In the genomic region with DNA sequence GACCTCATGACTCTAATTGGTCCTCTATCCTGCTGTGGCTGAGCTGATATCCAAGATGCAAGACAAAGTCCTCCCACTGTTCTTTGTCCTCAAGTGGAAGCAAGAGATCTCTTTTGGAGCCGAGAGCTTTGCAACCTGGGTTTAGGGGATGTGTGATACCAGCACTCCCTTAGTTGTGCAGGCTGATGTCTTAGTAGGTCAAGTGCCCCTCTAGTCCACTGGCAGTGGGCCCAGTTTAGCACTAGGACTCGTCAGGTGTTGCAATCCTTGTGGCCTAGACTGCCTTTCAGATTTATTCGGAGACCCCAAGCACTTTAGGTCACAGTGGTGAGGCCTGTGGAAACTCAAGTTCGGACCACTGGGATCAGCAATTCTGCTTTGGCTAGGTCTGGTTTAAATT, we compare ENCODE assay signal across 22 cellular contexts.
"Had no signal": no experiment of that assay in that cellular context is flagged by ENCODE, and none has a peak within 500 bp of the region (broad histone marks: within the 10 kb centered on the region; RNA-seq: fewer than 3 reads in every experiment).

No MANE protein-coding gene starts in this region.

- H3K9me3 ChIP-seq: esophagus muscularis mucosa, prostate gland, right atrium auricular region, tibial artery had no signal

- H3K4me1 ChIP-seq: esophagus muscularis mucosa, prostate gland, right atrium auricular region, stomach, tibial artery had no signal

- H3K27ac ChIP-seq: coronary artery, esophagus muscularis mucosa, prostate gland, right atrium auricular region, stomach, tibial artery had no signal

- H3K36me3 ChIP-seq: esophagus muscularis mucosa, prostate gland, right atrium auricular region, tibial artery had no signal

- H3K27me3 ChIP-seq: esophagus muscularis mucosa, right atrium auricular region, stomach, tibial artery had no signal

- DNase-seq: dermis blood vessel endothelial cell; effector memory CD4-positive, alpha-beta T cell; foreskin melanocyte; glutamatergic neuron; hypothalamus; kidney; naive thymus-derived CD8-positive, alpha-beta T cell; nephron progenitor cell; nucleus accumbens; stimulated activated CD4-positive, alpha-beta T cell treated with anti-CD3 and anti-CD28 coated beads, Interleukin-2, amount 100 ng/mL, for 24 hours; stimulated activated CD4-positive, alpha-beta T cell treated with anti-CD3 and anti-CD28 coated beads, Interleukin-4, amount 100 ng/mL, for 24 hours; stimulated activated naive CD4-positive, alpha-beta T cell treated with Interleukin-2 at 50 U/mL for 16 hours; stomach; tibial artery had no signal

- ATAC-seq: left lobe of liver; naive thymus-derived CD8-positive, alpha-beta T cell; sciatic nerve; stimulated activated effector memory CD8-positive, alpha-beta T cell treated with anti-CD3 and anti-CD28 coated beads, Interleukin-12 subunit alpha, Interleukin-12 subunit beta, amount 100 ng/mL, for 72 hours had no signal

- H3K4me3 ChIP-seq: coronary artery, esophagus muscularis mucosa, prostate gland, right atrium auricular region, smooth muscle cell, stomach, tibial artery had no signal
